In genomic region chr12:53696285-53696654, GRCh38 we compare ENCODE assay signal across 8 cellular contexts. TPM values are rescaled to one million over a fixed set of nuclear protein-coding genes. Genes with fewer than 3 reads are reported as not detected.
DNase-seq lines count a peak whose midpoint lies in the region; TF ChIP-seq lines count a peak whose summit lies in the region.

No MANE protein-coding gene starts in this region.

- intact Hi-C loops in breast epithelium (cut with DNase I; ENCODE audit: low total_unique reads): loop anchor here (5.0 kb wide), 1 partner anchor 51 kb away; no protein-coding TSS in a partner anchor

- WGBS in iPS DF 6.9 (ENCODE audit: insufficient coverage, insufficient read length): no CpG with 5 or more reads among the region's 11 CpGs

- TF ChIP-seq CTCF in breast epithelium (IDR thresholded peaks at IDR 0.05): no peak

- H3K27me3 ChIP-seq in H7 (ENCODE audit: control insufficient read depth, insufficient read depth, low read length): peaks cover 57% of the 10 kb centered on the region
- peaks cover 4 to 46% of the 10 kb centered on the region in 2 donors for H3K27me3 ChIP-seq in breast epithelium
- no peaks in the 10 kb centered on the region; the same call in 1 of the 2 replicates for H3K27me3 ChIP-seq in iPS DF 6.9 (ENCODE audit: control insufficient read depth, insufficient read depth, low read length)

- H3K4me3 ChIP-seq in H7 (ENCODE audit: insufficient read depth, low read depth, low read length) (peak overlapping the region; percentile 29), breast epithelium (peak overlapping the region in 2 of 3 donors; percentile 8 to 26), iPS DF 6.9 (ENCODE audit: low read length) (peak overlapping the region; percentile 16; the same call in 1 of the 2 replicates)

- peak in 12 of 14 donors; percentile 37 to 93 (median 56) for DNase-seq in C1 segment of cervical spinal cord (lab: John Stamatoyannopoulos, UW)
- DNase-seq in H7: peak; percentile 98
- DNase-seq in NCI-H460 (ENCODE audit: extremely low read depth, low read depth): peak; percentile 91
- DNase-seq in breast epithelium (ENCODE audit: low spot score in 2 of 2): peak; percentile 53 to 69
- DNase-seq in iPS DF 6.9 (ENCODE audit: low read depth, low spot score): peak; percentile 94
- DNase-seq in retina: peak; percentile 84
- DNase-seq in stimulated activated CD4-positive, alpha-beta T cell treated with anti-CD3 and anti-CD28 coated beads, Interleukin-2, amount 100 ng/mL, for 48 hours: no peak
- DNase-seq in mesenteric fat pad (ENCODE audit: low spot score): no peak

- no peaks in the 10 kb centered on the region for H3K36me3 ChIP-seq in H7 (replicated peaks; ENCODE audit: control insufficient read depth, insufficient read depth, low read length)
- no peaks in the 10 kb centered on the region for H3K36me3 ChIP-seq in breast epithelium
- H3K36me3 ChIP-seq in iPS DF 6.9 (ENCODE audit: control insufficient read depth, insufficient read depth, low read length): no peaks in the 10 kb centered on the region

- H3K9me3 ChIP-seq in breast epithelium (no peaks in the 10 kb centered on the region), iPS DF 6.9 (ENCODE audit: control insufficient read depth, insufficient read depth, low read length) (no peaks in the 10 kb centered on the region)

- H3K4me1 ChIP-seq in breast epithelium: no peaks in the 10 kb centered on the region
- H3K4me1 ChIP-seq in iPS DF 6.9 (ENCODE audit: control insufficient read depth, insufficient read depth, low read length): peaks cover 4% of the 10 kb centered on the region; the same call in 1 of the 2 replicates

- H3K27ac ChIP-seq in breast epithelium (no peak overlapping the region), iPS DF 6.9 (ENCODE audit: low read length) (no peak overlapping the region)

- no peak for TF ChIP-seq POLR2A in breast epithelium (IDR thresholded peaks at IDR 0.05)

RNA-seq across cellular contexts. Expression of gene ATP5MC2, which starts 20.4 kb away (rescaled TPM):
- 382 and 460 TPM in 2 replicates for total RNA-seq in H7 (2014; rRNA removed; shearing (Covaris generic))
- total RNA-seq in NCI-H460 (2014; rRNA removed; shearing (Covaris generic)): 642 and 707 TPM in 2 replicates
- polyA plus RNA-seq in NCI-H460 (2014; cell fraction: nucleus; rRNA removed): 502 and 561 TPM in 2 replicates
- total RNA-seq in breast epithelium (100 to 1,000 TPM; 286 to 394 (median 306) TPM), mesenteric fat pad (194 TPM)

RNA-seq across cellular contexts. Expression of gene CALCOCO1, which starts 31.0 kb away (rescaled TPM):
- total RNA-seq in H7 (2014; rRNA removed; shearing (Covaris generic)): 17.3 and 18.7 TPM in 2 replicates
- 27.1 and 34.1 TPM in 2 replicates for total RNA-seq in NCI-H460 (2014; rRNA removed; shearing (Covaris generic))
- polyA plus RNA-seq in NCI-H460 (2014; cell fraction: nucleus; rRNA removed): 54.5 and 63.5 TPM in 2 replicates
- total RNA-seq in breast epithelium: 100 to 1,000 TPM; 218 to 301 (median 295) TPM
- total RNA-seq in mesenteric fat pad: 165 TPM

RNA-seq across cellular contexts. Expression of gene CISTR, which starts 55.5 kb away (rescaled TPM):
- total RNA-seq in H7 (2014; rRNA removed; shearing (Covaris generic)): not detected in 2 replicates
- total RNA-seq in NCI-H460 (2014; rRNA removed; shearing (Covaris generic)): not detected in 2 replicates
- not detected in 2 replicates for polyA plus RNA-seq in NCI-H460 (2014; cell fraction: nucleus; rRNA removed)
- not detected for total RNA-seq in breast epithelium
- total RNA-seq in mesenteric fat pad: not detected

Comparison
In these comparisons a context has a peak if more than half of its experiments do, and no peak if none do; other contexts are left out.
1. DNase-seq: peak in C1 segment of cervical spinal cord (12 of 14), H7 (single experiment), NCI-H460 (single experiment), breast epithelium (2 of 2), iPS DF 6.9 (single experiment) and retina (single experiment); none in stimulated activated CD4-positive, alpha-beta T cell treated with anti-CD3 and anti-CD28 coated beads, Interleukin-2, amount 100 ng/mL, for 48 hours (0 of 2) and mesenteric fat pad (single experiment).
2. Peak in every context shown above with its lines, with median percentiles within 50 percentile points of each other: H3K4me3 ChIP-seq.